21 cellular contexts compared by ENCODE assay signal in genomic region chr3:153785901-153786300, GRCh38.
DNase-seq lines count a peak whose midpoint lies in the region; ATAC-seq and TF ChIP-seq lines count a peak whose summit lies in the region.
"Had no signal": no experiment of that assay in that cellular context is flagged by ENCODE, and none has a peak within 500 bp of the region (broad histone marks: within the 10 kb centered on the region; RNA-seq: fewer than 3 reads in every experiment).

No MANE protein-coding gene starts in this region.

- DNase-seq in GM12865 (ENCODE audit: low read depth): peak; percentile 9
- peak; percentile 56 for DNase-seq in SK-MEL-5 (ENCODE audit: low read depth, low spot score)
- DNase-seq in iris pigment epithelial cell (ENCODE audit: low read depth): peak; percentile 9
- DNase-seq in RKO (ENCODE audit: low spot score): no peak
- no peak for DNase-seq in heart left ventricle
- DNase-seq in psoas muscle: no peak
- DNase-seq: activated CD4-positive, alpha-beta T cell treated with anti-CD3 and anti-CD28 coated beads for 36 hours; activated gamma-delta T cell treated with Interleukin-2 at 50 U/mL for 16 hours; CD4-positive, alpha-beta memory T cell; cerebellar nuclear complex; DMS53; foreskin fibroblast; mucosa of descending colon; NCI-H446; SHP77 treated with DMSO at 0.1 percent for 48 hours; stimulated activated CD4-positive, alpha-beta T cell treated with anti-CD3 and anti-CD28 coated beads, Interleukin-15, amount 100 ng/mL, for 24 hours; stimulated activated naive CD8-positive, alpha-beta T cell treated with anti-CD3 and anti-CD28 coated beads, Interleukin-15, Interleukin-2, amounts not matched to agents 100 U/mL and 50 U/mL, for 24 hours; T-helper 9 cell had no signal

- no peak overlapping the region for H3K27ac ChIP-seq in heart left ventricle
- no peak overlapping the region for H3K27ac ChIP-seq in psoas muscle
- H3K27ac ChIP-seq: neutrophil had no signal

- H3K9me3 ChIP-seq in heart left ventricle: no peaks in the 10 kb centered on the region
- no peaks in the 10 kb centered on the region for H3K9me3 ChIP-seq in psoas muscle
- H3K9me3 ChIP-seq: mucosa of descending colon, neutrophil had no signal

- no peaks in the 10 kb centered on the region for H3K4me1 ChIP-seq in heart left ventricle
- H3K4me1 ChIP-seq in psoas muscle: no peaks in the 10 kb centered on the region

- no peak for TF ChIP-seq POLR2A in heart left ventricle (IDR thresholded peaks at IDR 0.05)

- no peaks in the 10 kb centered on the region for H3K27me3 ChIP-seq in heart left ventricle
- peaks cover 0 to 3% (median 0%) of the 10 kb centered on the region in 3 donors for H3K27me3 ChIP-seq in psoas muscle (ENCODE audit: insufficient read depth in 3 of 3, low read length in 2 of 3)
- H3K27me3 ChIP-seq: neutrophil had no signal

- WGBS in heart left ventricle, 4 donors: 86 to 97% (median 90%) methylated on average over 3 of the region's 3 CpGs
- 80 to 92% (median 82%) methylated on average over 3 of the region's 3 CpGs for WGBS in psoas muscle, 3 donors

- in situ Hi-C loops in SK-MEL-5 (cut with HindIII; ENCODE audit: low pct_unique_long_range_greater_than_20kb, low sequenced_read_pairs): loop anchor here (25.0 kb wide), 1 partner anchor 126 kb away; no protein-coding TSS in a partner anchor

- H3K36me3 ChIP-seq in heart left ventricle (no peaks in the 10 kb centered on the region), psoas muscle (ENCODE audit: insufficient read depth in 1 of 2, low read depth in 1 of 2) (no peaks in the 10 kb centered on the region)
- H3K36me3 ChIP-seq: neutrophil had no signal

- intact Hi-C loops in heart left ventricle (cut with DNase I): no loop called here
- intact Hi-C loops in psoas muscle (cut with DNase I): no loop called here

- ATAC-seq in HG03521 (IDR thresholded peaks at IDR 0.05; ENCODE audit: unreplicated experiment): peak; percentile 43
- no peak for ATAC-seq in heart left ventricle
- ATAC-seq in GM18870 (IDR thresholded peaks at IDR 0.05; ENCODE audit: unreplicated experiment): no peak
- ATAC-seq in psoas muscle: no peak
- ATAC-seq: activated CD4-positive, alpha-beta T cell treated with anti-CD3 and anti-CD28 coated beads for 36 hours; mucosa of descending colon; stimulated activated naive CD8-positive, alpha-beta T cell treated with anti-CD3 and anti-CD28 coated beads, Interleukin-15, Interleukin-2, amounts not matched to agents 100 U/mL and 50 U/mL, for 24 hours had no signal

- TF ChIP-seq CTCF in GM12865 (IDR thresholded peaks at IDR 0.05; ENCODE audit: insufficient read depth, low read depth, low read length, missing control alignments) (peak; percentile 6), heart left ventricle (IDR thresholded peaks at IDR 0.05) (no peak), psoas muscle (IDR thresholded peaks at IDR 0.05) (no peak)

- H3K4me3 ChIP-seq in GM12865 (ENCODE audit: low read depth, low read length) (no peak overlapping the region), heart left ventricle (no peak overlapping the region), psoas muscle (no peak overlapping the region)
- H3K4me3 ChIP-seq: mucosa of descending colon had no signal

Comparison
In these comparisons a context has a peak if more than half of its experiments do, and no peak if none do; other contexts are left out.
1. DNase-seq: peak in GM12865 (single experiment), SK-MEL-5 (single experiment) and iris pigment epithelial cell (single experiment); none in RKO (single experiment), heart left ventricle (0 of 5) and psoas muscle (0 of 2).